1 cellular context compared by ENCODE assay signal in the genomic region with DNA sequence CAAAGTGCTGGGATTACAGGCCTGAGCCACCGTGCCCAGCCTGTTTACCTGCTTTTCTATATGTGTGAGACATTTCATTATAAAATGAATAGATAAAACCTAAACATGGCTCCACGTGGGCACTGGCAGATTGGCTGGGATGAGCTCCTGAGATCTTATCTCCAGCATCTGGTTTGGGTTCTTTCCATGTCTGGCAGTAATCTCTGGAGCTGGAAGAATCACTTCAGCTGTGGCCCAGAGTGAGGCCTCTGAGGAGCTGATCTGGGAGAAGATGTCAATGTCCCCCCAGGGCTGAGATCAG.
TF ChIP-seq lines count a peak whose summit lies in the region.

No MANE protein-coding gene starts in this region.

TF ChIP-seq in K562, 482 proteins besides CTCF, POLR2A, EP300 and RAD21 (continued from another document and continues in another):
- TF ChIP-seq, protein P1, sequence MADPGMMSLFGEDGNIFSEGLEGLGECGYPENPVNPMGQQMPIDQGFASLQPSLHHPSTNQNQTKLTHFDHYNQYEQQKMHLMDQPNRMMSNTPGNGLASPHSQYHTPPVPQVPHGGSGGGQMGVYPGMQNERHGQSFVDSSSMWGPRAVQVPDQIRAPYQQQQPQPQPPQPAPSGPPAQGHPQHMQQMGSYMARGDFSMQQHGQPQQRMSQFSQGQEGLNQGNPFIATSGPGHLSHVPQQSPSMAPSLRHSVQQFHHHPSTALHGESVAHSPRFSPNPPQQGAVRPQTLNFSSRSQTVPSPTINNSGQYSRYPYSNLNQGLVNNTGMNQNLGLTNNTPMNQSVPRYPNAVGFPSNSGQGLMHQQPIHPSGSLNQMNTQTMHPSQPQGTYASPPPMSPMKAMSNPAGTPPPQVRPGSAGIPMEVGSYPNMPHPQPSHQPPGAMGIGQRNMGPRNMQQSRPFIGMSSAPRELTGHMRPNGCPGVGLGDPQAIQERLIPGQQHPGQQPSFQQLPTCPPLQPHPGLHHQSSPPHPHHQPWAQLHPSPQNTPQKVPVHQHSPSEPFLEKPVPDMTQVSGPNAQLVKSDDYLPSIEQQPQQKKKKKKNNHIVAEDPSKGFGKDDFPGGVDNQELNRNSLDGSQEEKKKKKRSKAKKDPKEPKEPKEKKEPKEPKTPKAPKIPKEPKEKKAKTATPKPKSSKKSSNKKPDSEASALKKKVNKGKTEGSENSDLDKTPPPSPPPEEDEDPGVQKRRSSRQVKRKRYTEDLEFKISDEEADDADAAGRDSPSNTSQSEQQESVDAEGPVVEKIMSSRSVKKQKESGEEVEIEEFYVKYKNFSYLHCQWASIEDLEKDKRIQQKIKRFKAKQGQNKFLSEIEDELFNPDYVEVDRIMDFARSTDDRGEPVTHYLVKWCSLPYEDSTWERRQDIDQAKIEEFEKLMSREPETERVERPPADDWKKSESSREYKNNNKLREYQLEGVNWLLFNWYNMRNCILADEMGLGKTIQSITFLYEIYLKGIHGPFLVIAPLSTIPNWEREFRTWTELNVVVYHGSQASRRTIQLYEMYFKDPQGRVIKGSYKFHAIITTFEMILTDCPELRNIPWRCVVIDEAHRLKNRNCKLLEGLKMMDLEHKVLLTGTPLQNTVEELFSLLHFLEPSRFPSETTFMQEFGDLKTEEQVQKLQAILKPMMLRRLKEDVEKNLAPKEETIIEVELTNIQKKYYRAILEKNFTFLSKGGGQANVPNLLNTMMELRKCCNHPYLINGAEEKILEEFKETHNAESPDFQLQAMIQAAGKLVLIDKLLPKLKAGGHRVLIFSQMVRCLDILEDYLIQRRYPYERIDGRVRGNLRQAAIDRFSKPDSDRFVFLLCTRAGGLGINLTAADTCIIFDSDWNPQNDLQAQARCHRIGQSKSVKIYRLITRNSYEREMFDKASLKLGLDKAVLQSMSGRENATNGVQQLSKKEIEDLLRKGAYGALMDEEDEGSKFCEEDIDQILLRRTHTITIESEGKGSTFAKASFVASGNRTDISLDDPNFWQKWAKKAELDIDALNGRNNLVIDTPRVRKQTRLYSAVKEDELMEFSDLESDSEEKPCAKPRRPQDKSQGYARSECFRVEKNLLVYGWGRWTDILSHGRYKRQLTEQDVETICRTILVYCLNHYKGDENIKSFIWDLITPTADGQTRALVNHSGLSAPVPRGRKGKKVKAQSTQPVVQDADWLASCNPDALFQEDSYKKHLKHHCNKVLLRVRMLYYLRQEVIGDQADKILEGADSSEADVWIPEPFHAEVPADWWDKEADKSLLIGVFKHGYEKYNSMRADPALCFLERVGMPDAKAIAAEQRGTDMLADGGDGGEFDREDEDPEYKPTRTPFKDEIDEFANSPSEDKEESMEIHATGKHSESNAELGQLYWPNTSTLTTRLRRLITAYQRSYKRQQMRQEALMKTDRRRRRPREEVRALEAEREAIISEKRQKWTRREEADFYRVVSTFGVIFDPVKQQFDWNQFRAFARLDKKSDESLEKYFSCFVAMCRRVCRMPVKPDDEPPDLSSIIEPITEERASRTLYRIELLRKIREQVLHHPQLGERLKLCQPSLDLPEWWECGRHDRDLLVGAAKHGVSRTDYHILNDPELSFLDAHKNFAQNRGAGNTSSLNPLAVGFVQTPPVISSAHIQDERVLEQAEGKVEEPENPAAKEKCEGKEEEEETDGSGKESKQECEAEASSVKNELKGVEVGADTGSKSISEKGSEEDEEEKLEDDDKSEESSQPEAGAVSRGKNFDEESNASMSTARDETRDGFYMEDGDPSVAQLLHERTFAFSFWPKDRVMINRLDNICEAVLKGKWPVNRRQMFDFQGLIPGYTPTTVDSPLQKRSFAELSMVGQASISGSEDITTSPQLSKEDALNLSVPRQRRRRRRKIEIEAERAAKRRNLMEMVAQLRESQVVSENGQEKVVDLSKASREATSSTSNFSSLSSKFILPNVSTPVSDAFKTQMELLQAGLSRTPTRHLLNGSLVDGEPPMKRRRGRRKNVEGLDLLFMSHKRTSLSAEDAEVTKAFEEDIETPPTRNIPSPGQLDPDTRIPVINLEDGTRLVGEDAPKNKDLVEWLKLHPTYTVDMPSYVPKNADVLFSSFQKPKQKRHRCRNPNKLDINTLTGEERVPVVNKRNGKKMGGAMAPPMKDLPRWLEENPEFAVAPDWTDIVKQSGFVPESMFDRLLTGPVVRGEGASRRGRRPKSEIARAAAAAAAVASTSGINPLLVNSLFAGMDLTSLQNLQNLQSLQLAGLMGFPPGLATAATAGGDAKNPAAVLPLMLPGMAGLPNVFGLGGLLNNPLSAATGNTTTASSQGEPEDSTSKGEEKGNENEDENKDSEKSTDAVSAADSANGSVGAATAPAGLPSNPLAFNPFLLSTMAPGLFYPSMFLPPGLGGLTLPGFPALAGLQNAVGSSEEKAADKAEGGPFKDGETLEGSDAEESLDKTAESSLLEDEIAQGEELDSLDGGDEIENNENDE (IDR thresholded peaks at IDR 0.05; ENCODE audit: low read depth, low read length) = no peak
- TF ChIP-seq TSC22D4 (tag; IDR thresholded peaks at IDR 0.05) (no peak), ZNF561 (CRISPR knock-in tag; conservative IDR thresholded peaks at IDR 0.05) (no peak), FOXK2 (conservative IDR thresholded peaks at IDR 0.05 in 1 of 2, IDR thresholded peaks at IDR 0.05 in 1 of 2; ENCODE audit: low read depth in 2 of 2) (peak in 1 of 2 experiments; percentile 13; a peak in 2 of 4 replicates), ZFP1 (CRISPR knock-in tag; IDR thresholded peaks at IDR 0.05) (no peak), PPARD (CRISPR knock-in tag; IDR thresholded peaks at IDR 0.05) (no peak), MAFG (tag; conservative IDR thresholded peaks at IDR 0.05) (no peak), ZNF140 (CRISPR knock-in tag; IDR thresholded peaks at IDR 0.05) (no peak), ADNP (tag; IDR thresholded peaks at IDR 0.05) (0 out of 2 replicates have a peak, but pooled peaks have one; percentile 8), FOXA1 (IDR thresholded peaks at IDR 0.05; ENCODE audit: borderline replicate concordance) (no peak), GTF2E2 (tag; IDR thresholded peaks at IDR 0.05) (no peak), CXXC5 (CRISPR knock-in tag; IDR thresholded peaks at IDR 0.05) (no peak), ZNF77 (CRISPR knock-in tag; IDR thresholded peaks at IDR 0.05) (no peak), MEF2D (tag; conservative IDR thresholded peaks at IDR 0.05; ENCODE audit: low read depth) (no peak), NFRKB (IDR thresholded peaks at IDR 0.05; ENCODE audit: low read depth) (0 out of 2 replicates have a peak, but pooled peaks have one; percentile 37), CAMTA2 (CRISPR knock-in tag; conservative IDR thresholded peaks at IDR 0.05) (no peak), EP400 (IDR thresholded peaks at IDR 0.05) (peak; percentile 22; the same call in 1 of the 2 replicates), HNRNPH1 (optimal IDR thresholded peaks at IDR 0.05; ENCODE audit: low read depth, low read length) (no peak), GATAD2A (IDR thresholded peaks at IDR 0.05) (no peak), POLR2AphosphoS5 (IDR thresholded peaks at IDR 0.05; ENCODE audit: control insufficient read depth, insufficient read depth, low read depth, low read length) (no peak), ARNT (IDR thresholded peaks at IDR 0.05) (no peak), KLF1 (tag; IDR thresholded peaks at IDR 0.05) (no peak), JUND (IDR thresholded peaks at IDR 0.05; ENCODE audit: borderline replicate concordance, low read depth, low read length) (no peak), JUND (tag; IDR thresholded peaks at IDR 0.05; ENCODE audit: borderline replicate concordance, low read depth, low read length) (no peak), FOXP1 (CRISPR knock-in tag; IDR thresholded peaks at IDR 0.05) (no peak), DACH1 (IDR thresholded peaks at IDR 0.05; ENCODE audit: partially characterized antibody) (no peak), FOSL1 (tag; conservative IDR thresholded peaks at IDR 0.05) (no peak), ESRRA (IDR thresholded peaks at IDR 0.05; ENCODE audit: borderline replicate concordance, low read depth) (no peak), SMAD1 (IDR thresholded peaks at IDR 0.05; ENCODE audit: low read depth, low read length, partially characterized antibody) (no peak), ZFPM2 (CRISPR knock-in tag; IDR thresholded peaks at IDR 0.05) (no peak), WHSC1 (IDR thresholded peaks at IDR 0.05; ENCODE audit: low read length) (no peak), PTBP1 (IDR thresholded peaks at IDR 0.05; ENCODE audit: low read depth, low read length) (no peak)
- TF ChIP-seq, protein P2, sequence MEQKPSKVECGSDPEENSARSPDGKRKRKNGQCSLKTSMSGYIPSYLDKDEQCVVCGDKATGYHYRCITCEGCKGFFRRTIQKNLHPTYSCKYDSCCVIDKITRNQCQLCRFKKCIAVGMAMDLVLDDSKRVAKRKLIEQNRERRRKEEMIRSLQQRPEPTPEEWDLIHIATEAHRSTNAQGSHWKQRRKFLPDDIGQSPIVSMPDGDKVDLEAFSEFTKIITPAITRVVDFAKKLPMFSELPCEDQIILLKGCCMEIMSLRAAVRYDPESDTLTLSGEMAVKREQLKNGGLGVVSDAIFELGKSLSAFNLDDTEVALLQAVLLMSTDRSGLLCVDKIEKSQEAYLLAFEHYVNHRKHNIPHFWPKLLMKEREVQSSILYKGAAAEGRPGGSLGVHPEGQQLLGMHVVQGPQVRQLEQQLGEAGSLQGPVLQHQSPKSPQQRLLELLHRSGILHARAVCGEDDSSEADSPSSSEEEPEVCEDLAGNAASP (IDR thresholded peaks at IDR 0.05) = no peak
- TF ChIP-seq, protein P3, sequence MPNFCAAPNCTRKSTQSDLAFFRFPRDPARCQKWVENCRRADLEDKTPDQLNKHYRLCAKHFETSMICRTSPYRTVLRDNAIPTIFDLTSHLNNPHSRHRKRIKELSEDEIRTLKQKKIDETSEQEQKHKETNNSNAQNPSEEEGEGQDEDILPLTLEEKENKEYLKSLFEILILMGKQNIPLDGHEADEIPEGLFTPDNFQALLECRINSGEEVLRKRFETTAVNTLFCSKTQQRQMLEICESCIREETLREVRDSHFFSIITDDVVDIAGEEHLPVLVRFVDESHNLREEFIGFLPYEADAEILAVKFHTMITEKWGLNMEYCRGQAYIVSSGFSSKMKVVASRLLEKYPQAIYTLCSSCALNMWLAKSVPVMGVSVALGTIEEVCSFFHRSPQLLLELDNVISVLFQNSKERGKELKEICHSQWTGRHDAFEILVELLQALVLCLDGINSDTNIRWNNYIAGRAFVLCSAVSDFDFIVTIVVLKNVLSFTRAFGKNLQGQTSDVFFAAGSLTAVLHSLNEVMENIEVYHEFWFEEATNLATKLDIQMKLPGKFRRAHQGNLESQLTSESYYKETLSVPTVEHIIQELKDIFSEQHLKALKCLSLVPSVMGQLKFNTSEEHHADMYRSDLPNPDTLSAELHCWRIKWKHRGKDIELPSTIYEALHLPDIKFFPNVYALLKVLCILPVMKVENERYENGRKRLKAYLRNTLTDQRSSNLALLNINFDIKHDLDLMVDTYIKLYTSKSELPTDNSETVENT (CRISPR knock-in tag; IDR thresholded peaks at IDR 0.05) = no peak
- TF ChIP-seq, protein P4, sequence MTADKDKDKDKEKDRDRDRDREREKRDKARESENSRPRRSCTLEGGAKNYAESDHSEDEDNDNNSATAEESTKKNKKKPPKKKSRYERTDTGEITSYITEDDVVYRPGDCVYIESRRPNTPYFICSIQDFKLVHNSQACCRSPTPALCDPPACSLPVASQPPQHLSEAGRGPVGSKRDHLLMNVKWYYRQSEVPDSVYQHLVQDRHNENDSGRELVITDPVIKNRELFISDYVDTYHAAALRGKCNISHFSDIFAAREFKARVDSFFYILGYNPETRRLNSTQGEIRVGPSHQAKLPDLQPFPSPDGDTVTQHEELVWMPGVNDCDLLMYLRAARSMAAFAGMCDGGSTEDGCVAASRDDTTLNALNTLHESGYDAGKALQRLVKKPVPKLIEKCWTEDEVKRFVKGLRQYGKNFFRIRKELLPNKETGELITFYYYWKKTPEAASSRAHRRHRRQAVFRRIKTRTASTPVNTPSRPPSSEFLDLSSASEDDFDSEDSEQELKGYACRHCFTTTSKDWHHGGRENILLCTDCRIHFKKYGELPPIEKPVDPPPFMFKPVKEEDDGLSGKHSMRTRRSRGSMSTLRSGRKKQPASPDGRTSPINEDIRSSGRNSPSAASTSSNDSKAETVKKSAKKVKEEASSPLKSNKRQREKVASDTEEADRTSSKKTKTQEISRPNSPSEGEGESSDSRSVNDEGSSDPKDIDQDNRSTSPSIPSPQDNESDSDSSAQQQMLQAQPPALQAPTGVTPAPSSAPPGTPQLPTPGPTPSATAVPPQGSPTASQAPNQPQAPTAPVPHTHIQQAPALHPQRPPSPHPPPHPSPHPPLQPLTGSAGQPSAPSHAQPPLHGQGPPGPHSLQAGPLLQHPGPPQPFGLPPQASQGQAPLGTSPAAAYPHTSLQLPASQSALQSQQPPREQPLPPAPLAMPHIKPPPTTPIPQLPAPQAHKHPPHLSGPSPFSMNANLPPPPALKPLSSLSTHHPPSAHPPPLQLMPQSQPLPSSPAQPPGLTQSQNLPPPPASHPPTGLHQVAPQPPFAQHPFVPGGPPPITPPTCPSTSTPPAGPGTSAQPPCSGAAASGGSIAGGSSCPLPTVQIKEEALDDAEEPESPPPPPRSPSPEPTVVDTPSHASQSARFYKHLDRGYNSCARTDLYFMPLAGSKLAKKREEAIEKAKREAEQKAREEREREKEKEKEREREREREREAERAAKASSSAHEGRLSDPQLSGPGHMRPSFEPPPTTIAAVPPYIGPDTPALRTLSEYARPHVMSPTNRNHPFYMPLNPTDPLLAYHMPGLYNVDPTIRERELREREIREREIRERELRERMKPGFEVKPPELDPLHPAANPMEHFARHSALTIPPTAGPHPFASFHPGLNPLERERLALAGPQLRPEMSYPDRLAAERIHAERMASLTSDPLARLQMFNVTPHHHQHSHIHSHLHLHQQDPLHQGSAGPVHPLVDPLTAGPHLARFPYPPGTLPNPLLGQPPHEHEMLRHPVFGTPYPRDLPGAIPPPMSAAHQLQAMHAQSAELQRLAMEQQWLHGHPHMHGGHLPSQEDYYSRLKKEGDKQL (CRISPR knock-in tag; IDR thresholded peaks at IDR 0.05; ENCODE audit: borderline replicate concordance) = peak; percentile 18; the same call in 1 of the 2 replicates
- TF ChIP-seq, protein P5, sequence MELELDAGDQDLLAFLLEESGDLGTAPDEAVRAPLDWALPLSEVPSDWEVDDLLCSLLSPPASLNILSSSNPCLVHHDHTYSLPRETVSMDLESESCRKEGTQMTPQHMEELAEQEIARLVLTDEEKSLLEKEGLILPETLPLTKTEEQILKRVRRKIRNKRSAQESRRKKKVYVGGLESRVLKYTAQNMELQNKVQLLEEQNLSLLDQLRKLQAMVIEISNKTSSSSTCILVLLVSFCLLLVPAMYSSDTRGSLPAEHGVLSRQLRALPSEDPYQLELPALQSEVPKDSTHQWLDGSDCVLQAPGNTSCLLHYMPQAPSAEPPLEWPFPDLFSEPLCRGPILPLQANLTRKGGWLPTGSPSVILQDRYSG (tag; conservative IDR thresholded peaks at IDR 0.05; ENCODE audit: low read depth) = peak; percentile 19; the same call in 1 of the 2 replicates
- TF ChIP-seq, protein P6, sequence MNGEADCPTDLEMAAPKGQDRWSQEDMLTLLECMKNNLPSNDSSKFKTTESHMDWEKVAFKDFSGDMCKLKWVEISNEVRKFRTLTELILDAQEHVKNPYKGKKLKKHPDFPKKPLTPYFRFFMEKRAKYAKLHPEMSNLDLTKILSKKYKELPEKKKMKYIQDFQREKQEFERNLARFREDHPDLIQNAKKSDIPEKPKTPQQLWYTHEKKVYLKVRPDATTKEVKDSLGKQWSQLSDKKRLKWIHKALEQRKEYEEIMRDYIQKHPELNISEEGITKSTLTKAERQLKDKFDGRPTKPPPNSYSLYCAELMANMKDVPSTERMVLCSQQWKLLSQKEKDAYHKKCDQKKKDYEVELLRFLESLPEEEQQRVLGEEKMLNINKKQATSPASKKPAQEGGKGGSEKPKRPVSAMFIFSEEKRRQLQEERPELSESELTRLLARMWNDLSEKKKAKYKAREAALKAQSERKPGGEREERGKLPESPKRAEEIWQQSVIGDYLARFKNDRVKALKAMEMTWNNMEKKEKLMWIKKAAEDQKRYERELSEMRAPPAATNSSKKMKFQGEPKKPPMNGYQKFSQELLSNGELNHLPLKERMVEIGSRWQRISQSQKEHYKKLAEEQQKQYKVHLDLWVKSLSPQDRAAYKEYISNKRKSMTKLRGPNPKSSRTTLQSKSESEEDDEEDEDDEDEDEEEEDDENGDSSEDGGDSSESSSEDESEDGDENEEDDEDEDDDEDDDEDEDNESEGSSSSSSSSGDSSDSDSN (IDR thresholded peaks at IDR 0.05; ENCODE audit: borderline replicate concordance in 1 of 2, low read depth in 2 of 2, low read length in 2 of 2) = no peak
